Comparison of ENCODE assay signal across 9 cellular contexts in genomic region chr11:65496304-65497140, GRCh38. TPM values are rescaled to one million over a fixed set of nuclear protein-coding genes. Genes with fewer than 3 reads are reported as not detected.
DNase-seq lines count a peak whose midpoint lies in the region; ATAC-seq and TF ChIP-seq lines count a peak whose summit lies in the region.
"Had no signal": no experiment of that assay in that cellular context is flagged by ENCODE, and none has a peak within 500 bp of the region (broad histone marks: within the 10 kb centered on the region; RNA-seq: fewer than 3 reads in every experiment).

No MANE protein-coding gene starts in this region.

- TF ChIP-seq POLR2A in tibial nerve (IDR thresholded peaks at IDR 0.05) = no peak

- H3K27me3 Mint-ChIP-seq in activated CD4-positive, alpha-beta T cell treated with anti-CD3 and anti-CD28 coated beads, Interleukin-2, amount 10 ng/mL, durations not matched to agents 7 days and 5 days = peaks cover 1% of the 10 kb centered on the region
- H3K27me3 Mint-ChIP-seq in MCF 10A (ENCODE audit: insufficient read depth, unreplicated experiment) = no peaks in the 10 kb centered on the region

- peaks cover 11 to 15% of the 10 kb centered on the region in 2 donors for H3K4me1 ChIP-seq in lung (ENCODE audit: control insufficient read depth in 2 of 2, insufficient read depth in 2 of 2, low read length in 2 of 2)
- H3K4me1 ChIP-seq in tibial nerve = peaks cover 2 to 55% (median 48%) of the 10 kb centered on the region in 4 donors

- no peak for TF ChIP-seq EP300 in tibial nerve (IDR thresholded peaks at IDR 0.05)

- CTCF ChIA-PET in activated CD4-positive, alpha-beta T cell treated with anti-CD3 and anti-CD28 coated beads, Interleukin-2, amount 10 ng/mL, durations not matched to agents 7 days and 5 days (lab: Charles Lee) = interaction anchor here (0.6 to 6.7 kb wide), 11 partner anchors 9 to 166 kb away, joined by 3 to 67 read pairs (median 4); no protein-coding TSS in a partner anchor
- CTCF ChIA-PET in MCF 10A (lab: Yijun Ruan, JAX) = interaction anchor here (0.6 to 3.1 kb wide), 12 partner anchors 11 to 167 kb away, joined by 3 to 17 read pairs (median 4); partner anchors contain the start of gene FAM89B

- TF ChIP-seq CTCF in LNCaP clone FGC (IDR thresholded peaks at IDR 0.05; ENCODE audit: control insufficient read depth, extremely low read depth, insufficient read depth) (no peak), MCF 10A (IDR thresholded peaks at IDR 0.05; ENCODE audit: unreplicated experiment) (no peak), lung (IDR thresholded peaks at IDR 0.05; ENCODE audit: control extremely low read depth, extremely low read depth) (no peak), tibial nerve (IDR thresholded peaks at IDR 0.05) (no peak)

- intact Hi-C loops in MCF 10A (cut with micrococcal nuclease) = loop anchor here (1.0 to 2.0 kb wide), 3 partner anchors 20 to 44 kb away; no protein-coding TSS in a partner anchor

- POLR2A ChIA-PET in activated CD4-positive, alpha-beta T cell treated with anti-CD3 and anti-CD28 coated beads, Interleukin-2, amount 10 ng/mL, durations not matched to agents 7 days and 5 days (lab: Charles Lee) = interaction anchor here (0.7 to 15.5 kb wide), 9 partner anchors 8 to 118 kb away, joined by 3 to 781 read pairs (median 4); partner anchors contain the start of gene NEAT1
- POLR2A ChIA-PET in MCF 10A (lab: Yijun Ruan, JAX) = interaction anchor here (0.6 to 30.1 kb wide), 20 partner anchors 5 to 419 kb away, joined by 3 to 2994 read pairs (median 24); partner anchors contain the start of genes DPF2, FRMD8, MALAT1 and NEAT1

- H3K36me3 ChIP-seq in lung (ENCODE audit: control insufficient read depth in 2 of 2, insufficient read depth in 2 of 2, low read length in 2 of 2) (peaks cover 2 to 3% of the 10 kb centered on the region in 2 donors), tibial nerve (peaks cover 0 to 5% (median 0%) of the 10 kb centered on the region in 3 donors)

- H3K9me3 ChIP-seq in lung (ENCODE audit: control insufficient read depth in 2 of 2, insufficient read depth in 1 of 2, low read length in 1 of 2) = peaks cover 0 to 3% of the 10 kb centered on the region in 2 donors
- H3K9me3 ChIP-seq in tibial nerve = no peaks in the 10 kb centered on the region

- BruUV-seq in MCF 10A (replicated peaks; lab: Mats Ljungman, UMichigan) = TSS peak; percentile 68

- no peak for ATAC-seq in lung (ENCODE audit: insufficient read depth, low FRiP score)

- peak; percentile 40 for DNase-seq in activated CD4-positive, alpha-beta T cell treated with anti-CD3 and anti-CD28 coated beads, Interleukin-2, amount 10 ng/mL, durations not matched to agents 7 days and 5 days
- DNase-seq in activated CD4-positive, alpha-beta T cell treated with anti-CD3 and anti-CD28 coated beads for 1 hour = no peak
- DNase-seq in LNCaP clone FGC (ENCODE audit: low read depth) (no peak), MCF 10A (ENCODE audit: unreplicated experiment) (peak; percentile 19), lung (ENCODE audit: low spot score) (no peak), tibial nerve (ENCODE audit: low spot score in 2 of 2) (peak in 1 of 2 donors; percentile 60), OCI-M1 (lab: John Stamatoyannopoulos, UW) (no peak), kidney glomerular epithelial cell (lab: John Stamatoyannopoulos, UW) (no peak)

- H3K36me3 Mint-ChIP-seq in activated CD4-positive, alpha-beta T cell treated with anti-CD3 and anti-CD28 coated beads, Interleukin-2, amount 10 ng/mL, durations not matched to agents 7 days and 5 days (ENCODE audit: low read depth) = no peaks in the 10 kb centered on the region
- H3K36me3 Mint-ChIP-seq in MCF 10A (ENCODE audit: insufficient read depth, unreplicated experiment) = no peaks in the 10 kb centered on the region
- H3K36me3 Mint-ChIP-seq: brain had no signal

- H3K4me3 ChIP-seq in LNCaP clone FGC (ENCODE audit: low read depth, low read length) = peak overlapping the region; percentile 34
- no peak overlapping the region for H3K4me3 ChIP-seq in lung
- H3K4me3 ChIP-seq in tibial nerve = peak overlapping the region; percentile 22 to 76 (median 54)

- H3K27ac Mint-ChIP-seq in activated CD4-positive, alpha-beta T cell treated with anti-CD3 and anti-CD28 coated beads, Interleukin-2, amount 10 ng/mL, durations not matched to agents 7 days and 5 days = no peak overlapping the region
- H3K27ac Mint-ChIP-seq in MCF 10A (ENCODE audit: low read depth, unreplicated experiment) = no peak overlapping the region

- H3K9me3 Mint-ChIP-seq in activated CD4-positive, alpha-beta T cell treated with anti-CD3 and anti-CD28 coated beads, Interleukin-2, amount 10 ng/mL, durations not matched to agents 7 days and 5 days = no peaks in the 10 kb centered on the region
- H3K9me3 Mint-ChIP-seq in MCF 10A (ENCODE audit: unreplicated experiment) = no peaks in the 10 kb centered on the region

- 35 to 38% methylated on average over 15 of the region's 15 CpGs for WGBS in lung, 2 donors
- WGBS in tibial nerve, 2 donors = 11 to 17% methylated on average over 15 of the region's 15 CpGs

- H3K4me3 Mint-ChIP-seq in activated CD4-positive, alpha-beta T cell treated with anti-CD3 and anti-CD28 coated beads, Interleukin-2, amount 10 ng/mL, durations not matched to agents 7 days and 5 days = no peak overlapping the region
- no peak overlapping the region for H3K4me3 Mint-ChIP-seq in MCF 10A (ENCODE audit: unreplicated experiment)
- H3K4me3 Mint-ChIP-seq: brain had no signal

- peaks cover 39% of the 10 kb centered on the region for H3K4me1 Mint-ChIP-seq in activated CD4-positive, alpha-beta T cell treated with anti-CD3 and anti-CD28 coated beads, Interleukin-2, amount 10 ng/mL, durations not matched to agents 7 days and 5 days
- H3K4me1 Mint-ChIP-seq in MCF 10A (ENCODE audit: insufficient read depth, unreplicated experiment) = peaks cover 26% of the 10 kb centered on the region

- H3K27me3 ChIP-seq in lung (ENCODE audit: control insufficient read depth, insufficient read depth) (no peaks in the 10 kb centered on the region), tibial nerve (no peaks in the 10 kb centered on the region)

- H3K27ac ChIP-seq in lung (ENCODE audit: low read depth in 1 of 2, low read length in 1 of 2) (peak overlapping the region; percentile 92 to 97), tibial nerve (peak overlapping the region; percentile 93 to 99 (median 94))

RNA-seq across cellular contexts. Expression of gene MALAT1, which starts 2.3 kb away (rescaled TPM):
- total RNA-seq in activated CD4-positive, alpha-beta T cell treated with anti-CD3 and anti-CD28 coated beads, Interleukin-2, amount 10 ng/mL, durations not matched to agents 7 days and 5 days = 1,000 to 10,000 TPM; 7,183 to 8,252 TPM
- 10,851 and 12,068 TPM in 2 replicates for total RNA-seq in MCF 10A (2022)
- total RNA-seq in lung = over 10,000 TPM; 10,633 to 48,332 TPM
- polyA plus RNA-seq in lung = 1,000 to 10,000 TPM in 1 of 2 donors, 100 to 1,000 TPM in 1; 125 to 2,965 TPM
- total RNA-seq in tibial nerve = over 10,000 TPM; 20,649 to 23,532 (median 22,230) TPM

RNA-seq across cellular contexts. Expression of gene SCYL1, which starts 28.4 kb away (rescaled TPM):
- 10 to 100 TPM; 59.1 to 62.1 TPM for total RNA-seq in activated CD4-positive, alpha-beta T cell treated with anti-CD3 and anti-CD28 coated beads, Interleukin-2, amount 10 ng/mL, durations not matched to agents 7 days and 5 days
- total RNA-seq in MCF 10A (2022) (70.9 and 75.5 TPM in 2 replicates), lung (10 to 100 TPM; 54.3 to 93.8 TPM), tibial nerve (100 to 1,000 TPM; 109 to 128 (median 112) TPM)
- 100 to 1,000 TPM in 1 of 2 donors, 10 to 100 TPM in 1; 79.1 to 107 TPM for polyA plus RNA-seq in lung

Comparison
In these comparisons a context has a peak if more than half of its experiments do, and no peak if none do; other contexts are left out.
1. DNase-seq: peak in activated CD4-positive, alpha-beta T cell treated with anti-CD3 and anti-CD28 coated beads, Interleukin-2, amount 10 ng/mL, durations not matched to agents 7 days and 5 days (single experiment) and MCF 10A (single experiment); none in activated CD4-positive, alpha-beta T cell treated with anti-CD3 and anti-CD28 coated beads for 1 hour (single experiment), LNCaP clone FGC (single experiment), lung (single experiment), OCI-M1 (single experiment) and kidney glomerular epithelial cell (single experiment).